In genomic region chr19:55464669-55465068, GRCh38 we compare ENCODE assay signal across 2 cellular contexts.
TF ChIP-seq lines count a peak whose summit lies in the region.

C19orf85 (minus strand) TSS chr19:55464751; CDS start chr19:55464554, 197 bp downstream.

TF ChIP-seq in HEK293, 187 proteins besides CTCF, POLR2A, EP300 and RAD21:
- TF ChIP-seq SCRT2 (tag by site-specific recombination; IDR thresholded peaks at IDR 0.05) (peak; percentile 63; the same call in 1 of the 2 replicates), YY1 (tag by site-specific recombination; IDR thresholded peaks at IDR 0.05) (no peak), ZIC2 (tag by site-specific recombination; IDR thresholded peaks at IDR 0.05) (peak; percentile 27), ZNF423 (tag by site-specific recombination; IDR thresholded peaks at IDR 0.05) (no peak), ZNF777 (tag by site-specific recombination; IDR thresholded peaks at IDR 0.05; ENCODE audit: borderline replicate concordance) (no peak)

TF ChIP-seq in H1, 55 proteins besides CTCF, POLR2A, EP300 and RAD21:
- no peak for TF ChIP-seq SP2 (IDR thresholded peaks at IDR 0.05; ENCODE audit: low read length)
- no peak for TF ChIP-seq HDAC6 (IDR thresholded peaks at IDR 0.05; ENCODE audit: low read depth, low read length)
- TF ChIP-seq TAF1 (IDR thresholded peaks at IDR 0.05; ENCODE audit: low read depth, low read length): 0 out of 2 replicates have a peak, but pooled peaks have one; percentile 18
- TF ChIP-seq MAX (IDR thresholded peaks at IDR 0.05): 0 out of 2 replicates have a peak, but pooled peaks have one; percentile 28
- TF ChIP-seq CHD2 (IDR thresholded peaks at IDR 0.05; ENCODE audit: low read length): no peak
- TF ChIP-seq FOSL1 (IDR thresholded peaks at IDR 0.05; ENCODE audit: insufficient read depth, low read depth, low read length): no peak
- no peak for TF ChIP-seq CHD1 (IDR thresholded peaks at IDR 0.05; ENCODE audit: low read depth, low read length)
- TF ChIP-seq RBBP5 (IDR thresholded peaks at IDR 0.05; ENCODE audit: borderline replicate concordance, low read depth, low read length): no peak
- TF ChIP-seq CREB1 (IDR thresholded peaks at IDR 0.05): no peak
- no peak for TF ChIP-seq JUND (IDR thresholded peaks at IDR 0.05; ENCODE audit: low read length)
- TF ChIP-seq SRF (IDR thresholded peaks at IDR 0.05; ENCODE audit: low read depth, low read length): peak; percentile 75
- no peak for TF ChIP-seq BRCA1 (IDR thresholded peaks at IDR 0.05; ENCODE audit: low read depth, low read length)
- TF ChIP-seq CHD7 (IDR thresholded peaks at IDR 0.05; ENCODE audit: insufficient replicate concordance, low read length): no peak
- no peak for TF ChIP-seq KDM1A (IDR thresholded peaks at IDR 0.05; ENCODE audit: borderline replicate concordance, low read length)
- no peak for TF ChIP-seq RFX5 (IDR thresholded peaks at IDR 0.05; ENCODE audit: borderline replicate concordance, low read depth, low read length)
- TF ChIP-seq CTBP2 (IDR thresholded peaks at IDR 0.05; ENCODE audit: borderline replicate concordance, insufficient read depth, insufficient read length, low read length): no peak
- TF ChIP-seq GABPA (IDR thresholded peaks at IDR 0.05; ENCODE audit: borderline replicate concordance, insufficient read depth, low read length): no peak
- TF ChIP-seq TBP (IDR thresholded peaks at IDR 0.05; ENCODE audit: low read depth, low read length): peak; percentile 61
- TF ChIP-seq KDM5A (IDR thresholded peaks at IDR 0.05; ENCODE audit: low read length): no peak
- peak; percentile 91 for TF ChIP-seq NANOG (IDR thresholded peaks at IDR 0.05; ENCODE audit: insufficient read depth, low read depth, low read length, poor library complexity, severe bottlenecking)
- no peak for TF ChIP-seq E2F6 (IDR thresholded peaks at IDR 0.05)
- TF ChIP-seq YY1 (IDR thresholded peaks at IDR 0.05; ENCODE audit: low read depth, low read length): no peak
- TF ChIP-seq SUZ12 (IDR thresholded peaks at IDR 0.05; ENCODE audit: low read length): no peak
